Comparison of ENCODE assay signal across 27 cellular contexts in genomic region chr17:58640202-58640601, GRCh38. TPM values are rescaled to one million over a fixed set of nuclear protein-coding genes. Genes with fewer than 3 reads are reported as not detected.
"Had no signal": no experiment of that assay in that cellular context is flagged by ENCODE, and none has a peak within 500 bp of the region (broad histone marks: within the 10 kb centered on the region; RNA-seq: fewer than 3 reads in every experiment).

No MANE protein-coding gene starts in this region.

- H3K9me3 ChIP-seq: left lung, neutrophil, psoas muscle, stomach, thoracic aorta, tibial artery, upper lobe of right lung had no signal

- H3K4me1 ChIP-seq: left lung, neural progenitor cell, parathyroid adenoma, psoas muscle, tibial artery, upper lobe of right lung had no signal

- DNase-seq: hypothalamus; immature natural killer cell; islet precursor cell; left cardiac atrium; left lung; mesendoderm; naive B cell; natural killer cell; nephron progenitor cell; occipital lobe; psoas muscle; stimulated activated CD4-positive, alpha-beta T cell treated with anti-CD3 and anti-CD28 coated beads, Interleukin-12 subunit alpha, Interleukin-12 subunit beta, amount 100 ng/mL, for 4 hours; stimulated activated CD4-positive, alpha-beta T cell treated with anti-CD3 and anti-CD28 coated beads, Interleukin-15, amount 100 ng/mL, for 24 hours; stimulated activated CD4-positive, alpha-beta T cell treated with anti-CD3 and anti-CD28 coated beads, Interleukin-2, amount 100 ng/mL, for 24 hours; stimulated activated CD4-positive, alpha-beta T cell treated with anti-CD3 and anti-CD28 coated beads, Interleukin-4, amount 100 ng/mL, for 1 hour; stimulated activated naive B cell treated with anti-CD40 and anti-IgM and Interleukin-4, amounts not matched to agents 10 μg/mL and 1 μg/mL and 100 μg/mL, for 72 hours; stimulated activated naive CD8-positive, alpha-beta T cell treated with anti-CD3 and anti-CD28 coated beads, Interleukin-15, Interleukin-2, amounts not matched to agents 100 U/mL and 50 U/mL, for 24 hours; stomach; tibial artery; upper lobe of right lung had no signal

- H3K27me3 ChIP-seq: left lung, neural progenitor cell, neutrophil, stomach, tibial artery, upper lobe of right lung had no signal

- H3K27ac ChIP-seq: left lung, neural progenitor cell, neutrophil, parathyroid adenoma, psoas muscle, skin epidermis, stomach, thoracic aorta, tibial artery, upper lobe of right lung had no signal

- H3K4me3 ChIP-seq: left lung, lung, neural progenitor cell, psoas muscle, skin epidermis, stomach, thoracic aorta, tibial artery, upper lobe of right lung had no signal

- ATAC-seq: left cardiac atrium; left lung; natural killer cell; psoas muscle; sciatic nerve; stimulated activated naive B cell treated with anti-CD40 and anti-IgM and Interleukin-4, amounts not matched to agents 10 μg/mL and 1 μg/mL and 100 μg/mL, for 72 hours; stimulated activated naive CD8-positive, alpha-beta T cell treated with anti-CD3 and anti-CD28 coated beads, Interleukin-15, Interleukin-2, amounts not matched to agents 100 U/mL and 50 U/mL, for 24 hours; upper lobe of right lung had no signal

- H3K36me3 ChIP-seq: left lung, neural progenitor cell, neutrophil, stomach, thoracic aorta, tibial artery, upper lobe of right lung had no signal

RNA-seq across cellular contexts. Expression of gene TEX14, which starts 51.6 kb away (rescaled TPM):
- total RNA-seq: stomach had no signal
